Comparison of ENCODE assay signal across 14 cellular contexts in the genomic region with DNA sequence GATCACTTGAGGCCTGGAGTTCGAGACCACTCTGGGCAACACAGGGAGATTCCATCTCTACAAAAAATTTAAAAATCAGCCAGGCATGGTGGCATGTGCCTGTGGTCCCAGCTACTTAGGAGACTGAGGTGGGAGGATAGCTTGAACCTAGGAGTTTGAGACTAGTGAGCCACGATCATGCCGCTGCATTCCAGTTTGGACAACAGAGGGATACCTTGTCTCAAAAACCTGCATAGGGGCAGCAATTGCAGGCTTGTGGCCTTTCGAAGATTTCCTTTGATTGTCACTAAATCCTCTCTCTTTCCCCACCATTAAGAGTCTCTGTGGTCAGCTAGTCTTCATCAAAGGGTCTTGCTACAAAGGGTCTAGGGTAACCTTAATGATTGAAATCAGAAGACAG.
DNase-seq lines count a peak whose midpoint lies in the region; ATAC-seq, FAIRE-seq and TF ChIP-seq lines count a peak whose summit lies in the region.
"Had no signal": no experiment of that assay in that cellular context is flagged by ENCODE, and none has a peak within 500 bp of the region (broad histone marks: within the 10 kb centered on the region; RNA-seq: fewer than 3 reads in every experiment).

No MANE protein-coding gene starts in this region.

- CTCF ChIA-PET in GM12878 (lab: Yijun Ruan, JAX): interaction anchor here (0.7 to 2.3 kb wide), 3 partner anchors 31 to 136 kb away, joined by 3 to 10 read pairs (median 5); no protein-coding TSS in a partner anchor

- POLR2A ChIA-PET in GM12878 (lab: Charles Lee): interaction anchor here (0.7 to 2.2 kb wide), 5 partner anchors 7 to 423 kb away, joined by 3 to 6 read pairs (median 4); no protein-coding TSS in a partner anchor

- H3K27me3 ChIP-seq in MM.1S (replicated peaks; ENCODE audit: insufficient read depth, low read length) (no peaks in the 10 kb centered on the region), GM12878 (replicated peaks in 1 of 2; ENCODE audit: control insufficient read depth in 2 of 2, insufficient read depth in 2 of 2, low read length in 1 of 2) (no peaks in the 10 kb centered on the region)
- H3K27me3 ChIP-seq: tibial nerve had no signal

- SMC1A ChIA-PET in GM12878 (lab: Charles Lee; ENCODE audit: uncharacterized antibody, unreplicated experiment): interaction anchor here (0.7 to 1.7 kb wide), 3 partner anchors 34 to 136 kb away, joined by 3 to 5 read pairs (median 3); no protein-coding TSS in a partner anchor

- TF ChIP-seq RAD21 in GM12878 (IDR thresholded peaks at IDR 0.05; ENCODE audit: insufficient read depth, low read depth, low read length): no peak

- H3K4me3 ChIP-seq in MM.1S (ENCODE audit: low read length) (no peak overlapping the region), GM12878 (peak overlapping the region; percentile 82), skin epidermis (peak overlapping the region in 2 of 7 experiments; percentile 24 to 29)
- H3K4me3 ChIP-seq: tibial nerve had no signal

- H3K27me3 Mint-ChIP-seq in activated CD4-positive, alpha-beta T cell treated with anti-CD3 and anti-CD28 coated beads, Interleukin-2, amount 10 ng/mL, durations not matched to agents 24 days and 14 days: no peaks in the 10 kb centered on the region

- no peak for DNase-seq in activated CD4-positive, alpha-beta T cell treated with anti-CD3 and anti-CD28 coated beads, Interleukin-2, amount 10 ng/mL, durations not matched to agents 24 days and 14 days
- no peak for DNase-seq in activated CD4-positive, alpha-beta T cell treated with anti-CD3 and anti-CD28 coated beads for 48 hours
- no peak for DNase-seq in MM.1S
- DNase-seq in GM12878 (ENCODE audit: low read depth, low spot score): no peak
- no peak for DNase-seq in stimulated activated CD4-positive, alpha-beta T cell treated with anti-CD3 and anti-CD28 coated beads, Interleukin-4, amount 100 ng/mL, for 1 hour
- DNase-seq: DMS 273 treated with DMSO at 0.1 percent for 48 hours, endodermal cell, left cardiac atrium, NCI-H2171 treated with DMSO at 0.1 percent for 48 hours had no signal

- no peak for FAIRE-seq in GM12878 (lab: Jason Lieb, UNC)
- FAIRE-seq: A204.1 had no signal

- no peak overlapping the region for H3K27ac ChIP-seq in MM.1S (ENCODE audit: low read length)
- H3K27ac ChIP-seq in GM12878 (ENCODE audit: control insufficient read depth, insufficient read depth): peak overlapping the region; percentile 97
- H3K27ac ChIP-seq in skin epidermis: peak overlapping the region in 13 of 21 experiments; percentile 6 to 93 (median 64)

- H3K4me2 ChIP-seq in MM.1S (ENCODE audit: low read depth, low read length) (peak overlapping the region; percentile 59; the same call in 1 of the 2 replicates), GM12878 (ENCODE audit: control insufficient read depth, insufficient read depth) (peak overlapping the region; percentile 88)

- H3K9me3 Mint-ChIP-seq in activated CD4-positive, alpha-beta T cell treated with anti-CD3 and anti-CD28 coated beads, Interleukin-2, amount 10 ng/mL, durations not matched to agents 24 days and 14 days: no peaks in the 10 kb centered on the region
- H3K9me3 Mint-ChIP-seq: endodermal cell had no signal

- H3K4me1 ChIP-seq in MM.1S (ENCODE audit: low read length) (peaks cover 25% of the 10 kb centered on the region), GM12878 (ENCODE audit: control insufficient read depth, insufficient read depth, low read length) (peaks cover 41% of the 10 kb centered on the region)

- TF ChIP-seq EP300 in GM12878 (IDR thresholded peaks at IDR 0.05; ENCODE audit: borderline replicate concordance in 1 of 2, control insufficient read depth in 1 of 2, low read depth in 2 of 2, low read length in 2 of 2): no peak

- in situ Hi-C loops in GM12878 (cut with MboI): no loop called here

- H2AFZ ChIP-seq in MM.1S (ENCODE audit: low read length) (no peak overlapping the region), GM12878 (ENCODE audit: control insufficient read depth, low read depth, low read length) (no peak overlapping the region)

- H3K79me2 ChIP-seq in MM.1S (ENCODE audit: low read length): peaks cover 32% of the 10 kb centered on the region
- H3K79me2 ChIP-seq in GM12878 (ENCODE audit: control insufficient read depth, insufficient read depth, low read length): peaks cover 49% of the 10 kb centered on the region

- H3K36me3 ChIP-seq in MM.1S (replicated peaks; ENCODE audit: insufficient read depth, low read length): no peaks in the 10 kb centered on the region
- H3K36me3 ChIP-seq in GM12878 (ENCODE audit: control insufficient read depth in 2 of 2, insufficient read depth in 2 of 2, low read length in 1 of 2): no peaks in the 10 kb centered on the region
- H3K36me3 ChIP-seq: tibial nerve had no signal

- no peak for TF ChIP-seq CTCF in MM.1S (IDR thresholded peaks at IDR 0.05; ENCODE audit: low read length)
- TF ChIP-seq CTCF in GM12878 (IDR thresholded peaks at IDR 0.05 in 2 of 3, conservative IDR thresholded peaks at IDR 0.05 in 1 of 3; ENCODE audit: control insufficient read depth in 2 of 3, extremely low read depth in 1 of 3, insufficient read depth in 1 of 3, low read depth in 3 of 3, low read length in 3 of 3): no peak

- H3K9me3 ChIP-seq in MM.1S (replicated peaks; ENCODE audit: insufficient read depth, low read length) (no peaks in the 10 kb centered on the region), GM12878 (replicated peaks; ENCODE audit: control insufficient read depth, insufficient read depth, low read length) (no peaks in the 10 kb centered on the region)
- H3K9me3 ChIP-seq: tibial nerve had no signal

- no peaks in the 10 kb centered on the region for H3K9me2 ChIP-seq in MM.1S (replicated peaks; ENCODE audit: insufficient read depth, low read length)

- peak overlapping the region; percentile 96 for H3K27ac Mint-ChIP-seq in activated CD4-positive, alpha-beta T cell treated with anti-CD3 and anti-CD28 coated beads, Interleukin-2, amount 10 ng/mL, durations not matched to agents 24 days and 14 days
- H3K27ac Mint-ChIP-seq: endodermal cell had no signal

- RAD21 ChIA-PET in GM12878 (lab: Charles Lee; ENCODE audit: unreplicated experiment): interaction anchor here (0.5 to 3.3 kb wide), 5 partner anchors 8 to 280 kb away, joined by 3 to 24 read pairs (median 3); no protein-coding TSS in a partner anchor

- ATAC-seq in GM12878: no peak
- ATAC-seq in HG03565 (IDR thresholded peaks at IDR 0.05; ENCODE audit: unreplicated experiment): no peak
- ATAC-seq in HG02798 (IDR thresholded peaks at IDR 0.05; ENCODE audit: poor library complexity, unreplicated experiment): no peak
- ATAC-seq: left cardiac atrium had no signal

- H3K36me3 Mint-ChIP-seq in activated CD4-positive, alpha-beta T cell treated with anti-CD3 and anti-CD28 coated beads, Interleukin-2, amount 10 ng/mL, durations not matched to agents 24 days and 14 days (ENCODE audit: low read depth): peaks cover 12% of the 10 kb centered on the region

- H3F3A ChIP-seq in MM.1S (ENCODE audit: insufficient read depth, low read length): peaks cover 28% of the 10 kb centered on the region

- peak overlapping the region; percentile 89 for H3K4me3 Mint-ChIP-seq in activated CD4-positive, alpha-beta T cell treated with anti-CD3 and anti-CD28 coated beads, Interleukin-2, amount 10 ng/mL, durations not matched to agents 24 days and 14 days
- H3K4me3 Mint-ChIP-seq: endodermal cell had no signal

- WGBS in GM12878 (ENCODE audit: insufficient coverage, insufficient replicate concordance, low lambda C conversion rate, missing lambda C conversion rate): 97% methylated on average over 4 of the region's 4 CpGs

- H4K20me1 ChIP-seq in MM.1S (ENCODE audit: insufficient read depth, low read length): no peaks in the 10 kb centered on the region
- H4K20me1 ChIP-seq in GM12878 (ENCODE audit: control insufficient read depth, insufficient read depth): no peaks in the 10 kb centered on the region

- intact Hi-C loops in activated CD4-positive, alpha-beta T cell treated with anti-CD3 and anti-CD28 coated beads, Interleukin-2, amount 10 ng/mL, durations not matched to agents 24 days and 14 days (cut with micrococcal nuclease): no loop called here
- intact Hi-C loops in GM12878 (cut with micrococcal nuclease; ENCODE audit: unreplicated experiment): loop anchor here (5.0 kb wide), 1 partner anchor 137 kb away; no protein-coding TSS in a partner anchor

- H3K9ac ChIP-seq in MM.1S (ENCODE audit: low read length) (no peak overlapping the region), GM12878 (ENCODE audit: control insufficient read depth, insufficient read depth, low read length) (peak overlapping the region; percentile 85)

- peaks cover 59% of the 10 kb centered on the region for H3K4me1 Mint-ChIP-seq in activated CD4-positive, alpha-beta T cell treated with anti-CD3 and anti-CD28 coated beads, Interleukin-2, amount 10 ng/mL, durations not matched to agents 24 days and 14 days

- BruUV-seq in GM12878 (replicated peaks; lab: Mats Ljungman, UMichigan): no TSS peak

- TF ChIP-seq POLR2A in GM12878 (IDR thresholded peaks at IDR 0.05; ENCODE audit: low read depth, low read length): no peak

TF ChIP-seq in GM12878, 131 proteins besides CTCF, POLR2A, EP300 and RAD21 (continues in another document):
- TF ChIP-seq, protein P1, sequence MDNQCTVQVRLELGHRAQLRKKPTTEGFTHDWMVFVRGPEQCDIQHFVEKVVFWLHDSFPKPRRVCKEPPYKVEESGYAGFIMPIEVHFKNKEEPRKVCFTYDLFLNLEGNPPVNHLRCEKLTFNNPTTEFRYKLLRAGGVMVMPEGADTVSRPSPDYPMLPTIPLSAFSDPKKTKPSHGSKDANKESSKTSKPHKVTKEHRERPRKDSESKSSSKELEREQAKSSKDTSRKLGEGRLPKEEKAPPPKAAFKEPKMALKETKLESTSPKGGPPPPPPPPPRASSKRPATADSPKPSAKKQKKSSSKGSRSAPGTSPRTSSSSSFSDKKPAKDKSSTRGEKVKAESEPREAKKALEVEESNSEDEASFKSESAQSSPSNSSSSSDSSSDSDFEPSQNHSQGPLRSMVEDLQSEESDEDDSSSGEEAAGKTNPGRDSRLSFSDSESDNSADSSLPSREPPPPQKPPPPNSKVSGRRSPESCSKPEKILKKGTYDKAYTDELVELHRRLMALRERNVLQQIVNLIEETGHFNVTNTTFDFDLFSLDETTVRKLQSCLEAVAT (IDR thresholded peaks at IDR 0.05): 0 out of 2 replicates have a peak, but pooled peaks have one; percentile 14
- 0 out of 4 replicates have a peak, but pooled peaks of 1 of the 2 experiments have one; percentile 26 for TF ChIP-seq IKZF2 (IDR thresholded peaks at IDR 0.05)
